ENCODE assay signal across 18 cellular contexts in genomic region chr4:126018274-126018673, GRCh38.
"Had no signal": no experiment of that assay in that cellular context is flagged by ENCODE, and none has a peak within 500 bp of the region (broad histone marks: within the 10 kb centered on the region; RNA-seq: fewer than 3 reads in every experiment).

No MANE protein-coding gene starts in this region.

- H3K27ac ChIP-seq: dorsolateral prefrontal cortex, gastrocnemius medialis, neural progenitor cell, parathyroid adenoma, right lobe of liver, thoracic aorta, transverse colon, vagina had no signal

- H3K4me1 ChIP-seq: gastrocnemius medialis, neural progenitor cell, parathyroid adenoma, right lobe of liver, transverse colon, vagina had no signal

- ATAC-seq: gastrocnemius medialis; naive thymus-derived CD4-positive, alpha-beta T cell; right lobe of liver; stimulated activated naive B cell treated with anti-CD40 and anti-IgM and Interleukin-4, amounts not matched to agents 10 μg/mL and 1 μg/mL and 100 μg/mL, for 72 hours had no signal

- H3K4me3 ChIP-seq: dorsolateral prefrontal cortex, gastrocnemius medialis, neural progenitor cell, right lobe of liver, thoracic aorta, transverse colon, vagina had no signal

- H3K36me3 ChIP-seq: gastrocnemius medialis, neural progenitor cell, right lobe of liver, thoracic aorta, transverse colon, vagina had no signal

- DNase-seq: dorsolateral prefrontal cortex; effector CD4-positive, alpha-beta T cell; gastrocnemius medialis; head of caudate nucleus; mammary epithelial cell; mesendoderm; midbrain; naive thymus-derived CD4-positive, alpha-beta T cell; right lobe of liver; small intestine; stimulated activated CD4-positive, alpha-beta T cell treated with anti-CD3 and anti-CD28 coated beads, Interleukin-15, amount 100 ng/mL, for 24 hours; stimulated activated CD4-positive, alpha-beta T cell treated with anti-CD3 and anti-CD28 coated beads, Interleukin-2, amount 100 ng/mL, for 48 hours; stimulated activated naive B cell treated with anti-CD40 and anti-IgM and Interleukin-4, amounts not matched to agents 10 μg/mL and 1 μg/mL and 100 μg/mL, for 72 hours; transverse colon had no signal

- H3K27me3 ChIP-seq: dorsolateral prefrontal cortex, gastrocnemius medialis, neural progenitor cell, right lobe of liver, transverse colon, vagina had no signal

- H3K9me3 ChIP-seq: gastrocnemius medialis, right lobe of liver, thoracic aorta, transverse colon, vagina had no signal
